Comparison of ENCODE assay signal across 1 cellular context in genomic region chr14:68253878-68254528, GRCh38.
TF ChIP-seq lines count a peak whose summit lies in the region.

No MANE protein-coding gene starts in this region.

TF ChIP-seq in HCT116, 20 proteins besides CTCF, POLR2A, EP300 and RAD21 (continued from another document):
- TF ChIP-seq, protein P1, sequence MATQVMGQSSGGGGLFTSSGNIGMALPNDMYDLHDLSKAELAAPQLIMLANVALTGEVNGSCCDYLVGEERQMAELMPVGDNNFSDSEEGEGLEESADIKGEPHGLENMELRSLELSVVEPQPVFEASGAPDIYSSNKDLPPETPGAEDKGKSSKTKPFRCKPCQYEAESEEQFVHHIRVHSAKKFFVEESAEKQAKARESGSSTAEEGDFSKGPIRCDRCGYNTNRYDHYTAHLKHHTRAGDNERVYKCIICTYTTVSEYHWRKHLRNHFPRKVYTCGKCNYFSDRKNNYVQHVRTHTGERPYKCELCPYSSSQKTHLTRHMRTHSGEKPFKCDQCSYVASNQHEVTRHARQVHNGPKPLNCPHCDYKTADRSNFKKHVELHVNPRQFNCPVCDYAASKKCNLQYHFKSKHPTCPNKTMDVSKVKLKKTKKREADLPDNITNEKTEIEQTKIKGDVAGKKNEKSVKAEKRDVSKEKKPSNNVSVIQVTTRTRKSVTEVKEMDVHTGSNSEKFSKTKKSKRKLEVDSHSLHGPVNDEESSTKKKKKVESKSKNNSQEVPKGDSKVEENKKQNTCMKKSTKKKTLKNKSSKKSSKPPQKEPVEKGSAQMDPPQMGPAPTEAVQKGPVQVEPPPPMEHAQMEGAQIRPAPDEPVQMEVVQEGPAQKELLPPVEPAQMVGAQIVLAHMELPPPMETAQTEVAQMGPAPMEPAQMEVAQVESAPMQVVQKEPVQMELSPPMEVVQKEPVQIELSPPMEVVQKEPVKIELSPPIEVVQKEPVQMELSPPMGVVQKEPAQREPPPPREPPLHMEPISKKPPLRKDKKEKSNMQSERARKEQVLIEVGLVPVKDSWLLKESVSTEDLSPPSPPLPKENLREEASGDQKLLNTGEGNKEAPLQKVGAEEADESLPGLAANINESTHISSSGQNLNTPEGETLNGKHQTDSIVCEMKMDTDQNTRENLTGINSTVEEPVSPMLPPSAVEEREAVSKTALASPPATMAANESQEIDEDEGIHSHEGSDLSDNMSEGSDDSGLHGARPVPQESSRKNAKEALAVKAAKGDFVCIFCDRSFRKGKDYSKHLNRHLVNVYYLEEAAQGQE (IDR thresholded peaks at IDR 0.05; ENCODE audit: low read depth), result no peak
- TF ChIP-seq JUND (IDR thresholded peaks at IDR 0.05), result no peak
- no peak for TF ChIP-seq SP1 (IDR thresholded peaks at IDR 0.05; ENCODE audit: low read depth)
